Comparison of ENCODE assay signal across 16 cellular contexts in the genomic region with DNA sequence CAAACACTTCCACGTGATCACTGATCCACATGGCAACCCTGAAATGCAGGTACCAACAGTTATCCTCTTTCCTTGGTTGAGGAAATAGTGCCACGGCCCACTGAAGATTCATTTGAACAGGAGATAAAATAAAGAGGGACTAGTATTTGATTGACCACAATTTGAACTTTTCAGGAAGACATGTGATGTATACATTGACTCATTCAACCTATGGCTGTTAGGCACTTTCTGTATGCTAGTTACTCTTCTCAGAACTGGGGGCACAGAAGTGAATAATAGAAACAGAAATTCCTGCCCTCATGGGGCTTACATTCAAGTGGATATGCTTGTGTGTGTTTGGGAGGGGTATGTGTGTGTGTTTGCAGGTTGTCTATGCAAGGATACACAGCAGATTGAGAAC.
DNase-seq lines count a peak whose midpoint lies in the region; ATAC-seq, FAIRE-seq and TF ChIP-seq lines count a peak whose summit lies in the region.
"Had no signal": no experiment of that assay in that cellular context is flagged by ENCODE, and none has a peak within 500 bp of the region (broad histone marks: within the 10 kb centered on the region; RNA-seq: fewer than 3 reads in every experiment).

No MANE protein-coding gene starts in this region.

- BruUV-seq in PC-9 (replicated peaks; lab: Mats Ljungman, UMichigan), result no TSS peak

- H2AFZ ChIP-seq in PC-9, result no peak overlapping the region

- TF ChIP-seq POLR2A in A549 (IDR thresholded peaks at IDR 0.05; ENCODE audit: low read length) (no peak), suprapubic skin (IDR thresholded peaks at IDR 0.05) (no peak)

- POLR2A ChIA-PET in A549 (lab: Yijun Ruan, JAX) (no interaction called here), PC-9 (lab: Charles Lee; ENCODE audit: unreplicated experiment) (no interaction called here)

- H3K4me1 ChIP-seq in A549, result peaks cover 10% of the 10 kb centered on the region
- H3K4me1 ChIP-seq in PC-9 (replicated peaks; ENCODE audit: insufficient read depth), result peaks cover 36% of the 10 kb centered on the region
- H3K4me1 ChIP-seq in suprapubic skin, result peaks cover 43% of the 10 kb centered on the region
- H3K4me1 ChIP-seq: HAP-1 had no signal

- H3K9me3 ChIP-seq in A549 (no peaks in the 10 kb centered on the region), PC-9 (ENCODE audit: insufficient read depth, low read depth) (no peaks in the 10 kb centered on the region), suprapubic skin (no peaks in the 10 kb centered on the region)
- H3K9me3 ChIP-seq: BE2C, HAP-1, SK-N-SH had no signal

- H3K27ac ChIP-seq in A549 (no peak overlapping the region), PC-9 (peak overlapping the region; percentile 58), suprapubic skin (no peak overlapping the region)

- H3K4me2 ChIP-seq in A549 (0 out of 3 replicates have a peak overlapping the region, but pooled peaks have one; percentile 2), PC-9 (peak overlapping the region; percentile 63)
- H3K4me2 ChIP-seq: SK-N-SH had no signal

- ATAC-seq in A549 (no peak), GM19397 (IDR thresholded peaks at IDR 0.05; ENCODE audit: unreplicated experiment) (no peak)

- DNase-seq in A549 (ENCODE audit: low read depth in 1 of 2, low spot score in 1 of 2), result no peak
- peak; percentile 57 for DNase-seq in ELR (ENCODE audit: low read depth)
- DNase-seq in PC-9, result peak in 1 of 2 experiments; percentile 69
- peak; percentile 50 for DNase-seq in bronchial epithelial cell (ENCODE audit: low read depth)
- DNase-seq in suprapubic skin (ENCODE audit: low spot score in 2 of 2), result no peak
- DNase-seq in AML-193 (lab: John Stamatoyannopoulos, UW), result no peak
- DNase-seq in NCI-H82 (lab: John Stamatoyannopoulos, UW), result no peak
- DNase-seq: CD8-positive, alpha-beta memory T cell; DMS 273 treated with DMSO at 0.1 percent for 48 hours; NCI-H1048; NCI-H1694; NCI-H2107; SK-N-SH had no signal

- no peaks in the 10 kb centered on the region for H3K36me3 ChIP-seq in PC-9 (ENCODE audit: low read depth)
- H3K36me3 ChIP-seq in bronchial epithelial cell (ENCODE audit: control insufficient read depth, insufficient read depth, low read length), result no peaks in the 10 kb centered on the region
- H3K36me3 ChIP-seq in suprapubic skin, result no peaks in the 10 kb centered on the region
- H3K36me3 ChIP-seq: HAP-1 had no signal

- H4K20me1 ChIP-seq in PC-9 (ENCODE audit: insufficient read depth), result peaks cover 6% of the 10 kb centered on the region; the same call in 1 of the 2 replicates

- 70% methylated on average over 2 of the region's 2 CpGs for WGBS in A549 (ENCODE audit: missing lambda C conversion rate)
- WGBS in suprapubic skin, result 94% methylated on average over 2 of the region's 2 CpGs

- no peak for TF ChIP-seq RAD21 in A549 (conservative IDR thresholded peaks at IDR 0.05 in 1 of 2, IDR thresholded peaks at IDR 0.05 in 1 of 2)

- TF ChIP-seq CTCF in A549 (IDR thresholded peaks at IDR 0.05) (no peak), PC-9 (conservative IDR thresholded peaks at IDR 0.05) (no peak), bronchial epithelial cell (IDR thresholded peaks at IDR 0.05; ENCODE audit: insufficient read depth, low read length, severe bottlenecking) (no peak), suprapubic skin (IDR thresholded peaks at IDR 0.05) (no peak)

- intact Hi-C loops in PC-9 (cut with micrococcal nuclease; ENCODE audit: unreplicated experiment), result loop anchor here (1.0 kb wide), 1 partner anchor 85 kb away; no protein-coding TSS in a partner anchor

- no peak for FAIRE-seq in A549 (lab: Jason Lieb, UNC)
- no peak for FAIRE-seq in bronchial epithelial cell (lab: Jason Lieb, UNC)

- H3K4me3 ChIP-seq in A549, result no peak overlapping the region
- no peak overlapping the region for H3K4me3 ChIP-seq in PC-9
- H3K4me3 ChIP-seq in bronchial epithelial cell (ENCODE audit: low read depth, low read length), result no peak overlapping the region
- no peak overlapping the region for H3K4me3 ChIP-seq in suprapubic skin
- H3K4me3 ChIP-seq: HAP-1 had no signal

- no peaks in the 10 kb centered on the region for H3K27me3 ChIP-seq in PC-9 (ENCODE audit: insufficient read depth, low read depth)
- H3K27me3 ChIP-seq in bronchial epithelial cell (ENCODE audit: control insufficient read depth, insufficient read depth, low read length), result no peaks in the 10 kb centered on the region
- H3K27me3 ChIP-seq in suprapubic skin, result no peaks in the 10 kb centered on the region
- H3K27me3 ChIP-seq: BE2C had no signal

- no peaks in the 10 kb centered on the region for H3K9me2 ChIP-seq in PC-9 (ENCODE audit: insufficient read depth)
- H3K9me2 ChIP-seq: SK-N-SH had no signal

- TF ChIP-seq EP300 in A549 (IDR thresholded peaks at IDR 0.05) (no peak), suprapubic skin (IDR thresholded peaks at IDR 0.05) (no peak)

- CTCF ChIA-PET in A549 (lab: Yijun Ruan, JAX) (interaction anchor here (0.6 to 1.8 kb wide), 5 partner anchors 9 to 31 kb away, joined by 3 to 6 read pairs (median 3); no protein-coding TSS in a partner anchor), PC-9 (lab: Charles Lee) (interaction anchor here (0.6 to 1.1 kb wide), 2 partner anchors 18 to 107 kb away, joined by 3 to 6 read pairs; no protein-coding TSS in a partner anchor)

- peaks cover 22% of the 10 kb centered on the region for H3F3A ChIP-seq in PC-9 (ENCODE audit: insufficient read depth, low read depth)

- 0 out of 2 replicates have a peak, but pooled peaks cover 17% of the 10 kb centered on the region for H3K79me2 ChIP-seq in PC-9 (ENCODE audit: low read depth)

TF ChIP-seq in A549, 52 proteins besides CTCF, POLR2A, EP300 and RAD21:
- TF ChIP-seq EHF (CRISPR knock-in tag; IDR thresholded peaks at IDR 0.05), result no peak
- no peak for TF ChIP-seq MYC (IDR thresholded peaks at IDR 0.05; ENCODE audit: borderline replicate concordance, low read length)
- no peak for TF ChIP-seq GATA3 (IDR thresholded peaks at IDR 0.05; ENCODE audit: borderline replicate concordance)
- TF ChIP-seq ESRRA (IDR thresholded peaks at IDR 0.05; ENCODE audit: borderline replicate concordance, low read length), result no peak
- TF ChIP-seq CHD2 (IDR thresholded peaks at IDR 0.05; ENCODE audit: low read length, partially characterized antibody), result no peak
- TF ChIP-seq NPAS2 (CRISPR knock-in tag; IDR thresholded peaks at IDR 0.05; ENCODE audit: borderline replicate concordance), result no peak
- no peak for TF ChIP-seq CHD4 (IDR thresholded peaks at IDR 0.05; ENCODE audit: borderline replicate concordance)
TF ChIP-seq in A549: peak in this region for 0.

Comparison
In these comparisons a context has a peak if more than half of its experiments do, and no peak if none do; other contexts are left out.
1. DNase-seq: peak in ELR (single experiment) and bronchial epithelial cell (single experiment); none in A549 (0 of 2), suprapubic skin (0 of 2), AML-193 (0 of 2) and NCI-H82 (single experiment).